13 cellular contexts compared by ENCODE assay signal in genomic region chr16:84596801-84597517, GRCh38. TPM values are rescaled to one million over a fixed set of nuclear protein-coding genes. Genes with fewer than 3 reads are reported as not detected.
A peak's percentile ranks its signal among the peaks of the same experiment; 100 is the strongest.
DNase-seq lines count a peak whose midpoint lies in the region; ATAC-seq and TF ChIP-seq lines count a peak whose summit lies in the region.
"Had no signal": no experiment of that assay in that cellular context is flagged by ENCODE, and none has a peak within 500 bp of the region (broad histone marks: within the 10 kb centered on the region; RNA-seq: fewer than 3 reads in every experiment).

No MANE protein-coding gene starts in this region.

- TF ChIP-seq EP300 in upper lobe of left lung (IDR thresholded peaks at IDR 0.05), result no peak

- no peak for ATAC-seq in activated naive CD8-positive, alpha-beta T cell treated with anti-CD3 and anti-CD28 coated beads, Interleukin-2, amount 50 U/mL, for 24 hours
- ATAC-seq in upper lobe of left lung (ENCODE audit: low FRiP score in 2 of 2) (no peak), GM19351 (IDR thresholded peaks at IDR 0.05; ENCODE audit: unreplicated experiment) (no peak)

- H3K4me1 Mint-ChIP-seq in activated naive CD4-positive, alpha-beta T cell treated with anti-CD3 and anti-CD28 coated beads, Interleukin-2, amount 10 ng/mL, durations not matched to agents 7 days and 5 days, result peaks cover 96% of the 10 kb centered on the region
- peaks cover 93% of the 10 kb centered on the region for H3K4me1 Mint-ChIP-seq in activated naive CD8-positive, alpha-beta T cell treated with anti-CD3 and anti-CD28 coated beads, Interleukin-2, amount 50 U/mL, for 24 hours

- H3K36me3 ChIP-seq in mucosa of rectum (ENCODE audit: control insufficient read depth in 2 of 2, insufficient read depth in 2 of 2, low read length in 2 of 2) (peaks cover 0 to 2% of the 10 kb centered on the region in 2 donors), upper lobe of left lung (no peaks in the 10 kb centered on the region)
- H3K36me3 ChIP-seq: prostate gland had no signal

- H3K4me1 ChIP-seq in mucosa of rectum (ENCODE audit: control insufficient read depth in 2 of 2, insufficient read depth in 2 of 2, low read length in 2 of 2), result peaks cover 30% of the 10 kb centered on the region in 2 donors
- H3K4me1 ChIP-seq in upper lobe of left lung, result peaks cover 45 to 64% (median 54%) of the 10 kb centered on the region in 4 donors
- H3K4me1 ChIP-seq: prostate gland had no signal

- H3K9me3 ChIP-seq in mucosa of rectum (ENCODE audit: control insufficient read depth in 2 of 2, low read length in 2 of 2) (no peaks in the 10 kb centered on the region), upper lobe of left lung (no peaks in the 10 kb centered on the region)
- H3K9me3 ChIP-seq: prostate gland had no signal

- peak overlapping the region; percentile 89 for H3K27ac Mint-ChIP-seq in activated naive CD4-positive, alpha-beta T cell treated with anti-CD3 and anti-CD28 coated beads, Interleukin-2, amount 10 ng/mL, durations not matched to agents 7 days and 5 days
- H3K27ac Mint-ChIP-seq in activated naive CD8-positive, alpha-beta T cell treated with anti-CD3 and anti-CD28 coated beads, Interleukin-2, amount 50 U/mL, for 24 hours, result peak overlapping the region; percentile 98

- H3K27ac ChIP-seq in mucosa of rectum (ENCODE audit: low read depth in 2 of 2, low read length in 2 of 2) (peak overlapping the region; percentile 18 to 68), upper lobe of left lung (peak overlapping the region; percentile 80 to 92 (median 86))
- H3K27ac ChIP-seq: prostate gland had no signal

- H3K27me3 Mint-ChIP-seq in activated naive CD4-positive, alpha-beta T cell treated with anti-CD3 and anti-CD28 coated beads, Interleukin-2, amount 10 ng/mL, durations not matched to agents 7 days and 5 days, result no peaks in the 10 kb centered on the region
- H3K27me3 Mint-ChIP-seq in activated naive CD8-positive, alpha-beta T cell treated with anti-CD3 and anti-CD28 coated beads, Interleukin-2, amount 50 U/mL, for 24 hours, result no peaks in the 10 kb centered on the region

- no peaks in the 10 kb centered on the region for H3K27me3 ChIP-seq in mucosa of rectum (ENCODE audit: control insufficient read depth in 2 of 2, insufficient read depth in 2 of 2, low read length in 2 of 2)
- no peaks in the 10 kb centered on the region for H3K27me3 ChIP-seq in upper lobe of left lung

- DNase-seq in activated naive CD4-positive, alpha-beta T cell treated with anti-CD3 and anti-CD28 coated beads, Interleukin-2, amount 10 ng/mL, durations not matched to agents 7 days and 5 days, result no peak
- no peak for DNase-seq in activated naive CD4-positive, alpha-beta T cell (lab: John Stamatoyannopoulos, UW)
- DNase-seq in activated naive CD8-positive, alpha-beta T cell treated with anti-CD3 and anti-CD28 coated beads, Interleukin-2, amount 50 U/mL, for 24 hours, result no peak
- DNase-seq in upper lobe of left lung, result no peak
- no peak for DNase-seq in GDM1 (lab: John Stamatoyannopoulos, UW)
- no peak for DNase-seq in DMS114 treated with DMSO at 0.1 percent for 48 hours (lab: John Stamatoyannopoulos, UW; ENCODE audit: unreplicated experiment)
- DNase-seq: NCI-H1930; NK-92 treated with Interleukin-12 subunit alpha and Interleukin-12 subunit beta, amount 100 ng/mL, for 24 hours; stimulated activated CD4-positive, alpha-beta T cell treated with anti-CD3 and anti-CD28 coated beads, Interleukin-4, amount 100 ng/mL, for 24 hours; SW 1271 had no signal

- WGBS in upper lobe of left lung, 2 donors, result 86 to 98% methylated on average over 11 to 14 of the region's 14 CpGs

- CTCF ChIA-PET in activated naive CD4-positive, alpha-beta T cell treated with anti-CD3 and anti-CD28 coated beads, Interleukin-2, amount 10 ng/mL, durations not matched to agents 7 days and 5 days (lab: Charles Lee), result interaction anchor here (1.1 to 1.9 kb wide), 4 partner anchors 10 to 126 kb away, joined by 3 to 8 read pairs (median 4); no protein-coding TSS in a partner anchor

- TF ChIP-seq CTCF in upper lobe of left lung (IDR thresholded peaks at IDR 0.05), result no peak

- H3K4me3 ChIP-seq in mucosa of rectum (ENCODE audit: low read length in 2 of 2) (no peak overlapping the region), upper lobe of left lung (no peak overlapping the region)
- H3K4me3 ChIP-seq: prostate gland had no signal

- H3K9ac ChIP-seq in mucosa of rectum (ENCODE audit: low read depth in 1 of 2, low read length in 2 of 2), result peak overlapping the region in 1 of 2 donors; percentile 56

- peaks cover 74% of the 10 kb centered on the region for H3K36me3 Mint-ChIP-seq in activated naive CD4-positive, alpha-beta T cell treated with anti-CD3 and anti-CD28 coated beads, Interleukin-2, amount 10 ng/mL, durations not matched to agents 7 days and 5 days
- peaks cover 51% of the 10 kb centered on the region for H3K36me3 Mint-ChIP-seq in activated naive CD8-positive, alpha-beta T cell treated with anti-CD3 and anti-CD28 coated beads, Interleukin-2, amount 50 U/mL, for 24 hours (ENCODE audit: low read depth)

- H3K9me3 Mint-ChIP-seq in activated naive CD4-positive, alpha-beta T cell treated with anti-CD3 and anti-CD28 coated beads, Interleukin-2, amount 10 ng/mL, durations not matched to agents 7 days and 5 days, result no peaks in the 10 kb centered on the region
- no peaks in the 10 kb centered on the region for H3K9me3 Mint-ChIP-seq in activated naive CD8-positive, alpha-beta T cell treated with anti-CD3 and anti-CD28 coated beads, Interleukin-2, amount 50 U/mL, for 24 hours

- no peak for TF ChIP-seq POLR2A in upper lobe of left lung (IDR thresholded peaks at IDR 0.05)

- peak overlapping the region; percentile 57 for H3K4me3 Mint-ChIP-seq in activated naive CD4-positive, alpha-beta T cell treated with anti-CD3 and anti-CD28 coated beads, Interleukin-2, amount 10 ng/mL, durations not matched to agents 7 days and 5 days
- H3K4me3 Mint-ChIP-seq in activated naive CD8-positive, alpha-beta T cell treated with anti-CD3 and anti-CD28 coated beads, Interleukin-2, amount 50 U/mL, for 24 hours, result peak overlapping the region; percentile 70

RNA-seq across cellular contexts. Expression of gene COTL1, which starts 20.9 kb away (rescaled TPM):
- 100 to 1,000 TPM in 2 of 6 donors, 10 to 100 TPM in 4; 31.6 to 256 (median 75.6) TPM for total RNA-seq in upper lobe of left lung

RNA-seq across cellular contexts. Expression of gene KLHL36, which starts 51.4 kb away (rescaled TPM):
- total RNA-seq in upper lobe of left lung, result 10 to 100 TPM; 44.1 to 92.2 (median 54.2) TPM
